ENCODE assay signal across 29 cellular contexts in genomic region chr5:97628011-97628410, GRCh38.
A peak's percentile ranks its signal among the peaks of the same experiment; 100 is the strongest.
DNase-seq lines count a peak whose midpoint lies in the region; ATAC-seq and TF ChIP-seq lines count a peak whose summit lies in the region.
"Had no signal": no experiment of that assay in that cellular context is flagged by ENCODE, and none has a peak within 500 bp of the region (broad histone marks: within the 10 kb centered on the region; RNA-seq: fewer than 3 reads in every experiment).

No MANE protein-coding gene starts in this region.

- H3K4me3 ChIP-seq in SK-N-SH (ENCODE audit: low read depth in 2 of 2, low read length in 1 of 2) (no peak overlapping the region), fibroblast of the aortic adventitia (ENCODE audit: low read depth, low read length) (no peak overlapping the region), BE2C (ENCODE audit: low read depth, low read length) (no peak overlapping the region)
- H3K4me3 ChIP-seq: adrenal gland, body of pancreas, prostate gland, upper lobe of left lung had no signal

- H4K20me1 ChIP-seq in SK-N-SH (ENCODE audit: insufficient read depth) = no peaks in the 10 kb centered on the region

- H3K27me3 ChIP-seq in SK-N-SH (ENCODE audit: insufficient read depth) (no peaks in the 10 kb centered on the region), BE2C (no peaks in the 10 kb centered on the region)
- H3K27me3 ChIP-seq: adrenal gland, body of pancreas, upper lobe of left lung had no signal

- TF ChIP-seq CTCF in SK-N-SH (IDR thresholded peaks at IDR 0.05) = no peak
- no peak for TF ChIP-seq CTCF in fibroblast of the aortic adventitia (IDR thresholded peaks at IDR 0.05; ENCODE audit: insufficient read depth, low read length)
- TF ChIP-seq CTCF in BE2C (IDR thresholded peaks at IDR 0.05; ENCODE audit: low read depth, low read length) = no peak

- no peak for ATAC-seq in GM21576 (IDR thresholded peaks at IDR 0.05; ENCODE audit: unreplicated experiment)
- ATAC-seq: body of pancreas, left cardiac atrium, Panc1, sciatic nerve had no signal

- H3K79me2 ChIP-seq in SK-N-SH (ENCODE audit: insufficient read depth) = no peaks in the 10 kb centered on the region

- H3K4me1 ChIP-seq in SK-N-SH (ENCODE audit: control insufficient read depth in 1 of 2, insufficient read depth in 2 of 2, low read depth in 1 of 2, low read length in 1 of 2) (peaks cover 5 to 15% of the 10 kb centered on the region in 2 experiments; a peak in 3 of 4 replicates), BE2C (no peaks in the 10 kb centered on the region)
- H3K4me1 ChIP-seq: adrenal gland, body of pancreas, Caco-2, prostate gland, upper lobe of left lung had no signal

- no peak overlapping the region for H3K9ac ChIP-seq in SK-N-SH
- H3K9ac ChIP-seq: KMS-11 had no signal

- 10% methylated on average over 1 of the region's 1 CpG for WGBS in SK-N-SH (ENCODE audit: low lambda C conversion rate)

- peak; percentile 20 for DNase-seq in GM03348 (ENCODE audit: low spot score)
- no peak for DNase-seq in SK-N-SH
- DNase-seq in fibroblast of the aortic adventitia (ENCODE audit: low read depth) = peak; percentile 10
- DNase-seq in pons (ENCODE audit: low spot score) = peak; percentile 3
- no peak for DNase-seq in NCI-H2029 treated with DMSO at 0.1 percent for 48 hours (lab: John Stamatoyannopoulos, UW)
- no peak for DNase-seq in NCI-H2227 treated with DMSO at 0.1 percent for 48 hours (lab: John Stamatoyannopoulos, UW)
- no peak for DNase-seq in BE2C
- DNase-seq: activated CD4-positive, alpha-beta memory T cell treated with anti-CD3 and anti-CD28 coated beads, Interleukin-2, amount 10 ng/mL, durations not matched to agents 7 days and 5 days; activated CD8-positive, alpha-beta memory T cell treated with anti-CD3 and anti-CD28 coated beads, Interleukin-2, amount 50 U/mL, for 4 hours; activated naive CD4-positive, alpha-beta T cell treated with anti-CD3 and anti-CD28 coated beads for 36 hours; adrenal gland; body of pancreas; Caco-2; GF-D8; GOT3; hippocampal formation; left cardiac atrium; NCI-H1417 treated with DMSO at 0.1 percent for 48 hours; NCI-H345; Right ventricle myocardium superior; stimulated activated CD4-positive, alpha-beta T cell treated with anti-CD3 and anti-CD28 coated beads, Interleukin-4, amount 100 ng/mL, for 24 hours; T-helper 9 cell; upper lobe of left lung had no signal

- CTCF ChIA-PET in SK-N-SH (lab: Yijun Ruan, JAX) = no interaction called here

- TF ChIP-seq EP300 in SK-N-SH (IDR thresholded peaks at IDR 0.05; ENCODE audit: borderline replicate concordance in 1 of 2, low read depth in 1 of 2, low read length in 1 of 2) = no peak

- POLR2A ChIA-PET in SK-N-SH (lab: Yijun Ruan, JAX) = no interaction called here

- 0 out of 2 replicates have a peak overlapping the region, but pooled peaks have one; percentile 11 for H2AFZ ChIP-seq in SK-N-SH (ENCODE audit: low read depth)

- H3K27ac ChIP-seq in SK-N-SH (ENCODE audit: low read depth in 2 of 2, low read length in 1 of 2) = no peak overlapping the region; a peak in 1 of 4 replicates
- H3K27ac ChIP-seq: adrenal gland, body of pancreas, C4-2B, KMS-11, prostate gland, upper lobe of left lung had no signal

- no peaks in the 10 kb centered on the region for H3K9me2 ChIP-seq in SK-N-SH

- H3F3A ChIP-seq in SK-N-SH (replicated peaks; ENCODE audit: insufficient read depth) = no peaks in the 10 kb centered on the region

- no peak for TF ChIP-seq RAD21 in SK-N-SH (IDR thresholded peaks at IDR 0.05; ENCODE audit: low read length)

- H3K36me3 ChIP-seq in SK-N-SH (replicated peaks in 1 of 2; ENCODE audit: control insufficient read depth in 1 of 2, insufficient read depth in 2 of 2, low read length in 1 of 2) (no peaks in the 10 kb centered on the region), BE2C (no peaks in the 10 kb centered on the region; the same call in 1 of the 2 replicates)
- H3K36me3 ChIP-seq: adrenal gland, prostate gland, upper lobe of left lung had no signal

- no peaks in the 10 kb centered on the region for H3K9me3 ChIP-seq in SK-N-SH
- H3K9me3 ChIP-seq in BE2C = no peaks in the 10 kb centered on the region
- H3K9me3 ChIP-seq: adrenal gland, body of pancreas, Caco-2, prostate gland, upper lobe of left lung had no signal

- H3K4me2 ChIP-seq in SK-N-SH = no peak overlapping the region
- H3K4me2 ChIP-seq: KMS-11 had no signal

TF ChIP-seq in SK-N-SH, 30 proteins besides CTCF, POLR2A, EP300 and RAD21:
- TF ChIP-seq PBX3 (IDR thresholded peaks at IDR 0.05) (peak; percentile 48), MAX (IDR thresholded peaks at IDR 0.05; ENCODE audit: low read depth) (no peak)
TF ChIP-seq in SK-N-SH: peak in this region for 1.

Comparison
In these comparisons a context has a peak if more than half of its experiments do, and no peak if none do; other contexts are left out.
1. DNase-seq: peak in GM03348 (single experiment), fibroblast of the aortic adventitia (single experiment) and pons (single experiment); none in SK-N-SH (single experiment), NCI-H2029 treated with DMSO at 0.1 percent for 48 hours (single experiment), NCI-H2227 treated with DMSO at 0.1 percent for 48 hours (single experiment) and BE2C (single experiment).